In the genomic region with DNA sequence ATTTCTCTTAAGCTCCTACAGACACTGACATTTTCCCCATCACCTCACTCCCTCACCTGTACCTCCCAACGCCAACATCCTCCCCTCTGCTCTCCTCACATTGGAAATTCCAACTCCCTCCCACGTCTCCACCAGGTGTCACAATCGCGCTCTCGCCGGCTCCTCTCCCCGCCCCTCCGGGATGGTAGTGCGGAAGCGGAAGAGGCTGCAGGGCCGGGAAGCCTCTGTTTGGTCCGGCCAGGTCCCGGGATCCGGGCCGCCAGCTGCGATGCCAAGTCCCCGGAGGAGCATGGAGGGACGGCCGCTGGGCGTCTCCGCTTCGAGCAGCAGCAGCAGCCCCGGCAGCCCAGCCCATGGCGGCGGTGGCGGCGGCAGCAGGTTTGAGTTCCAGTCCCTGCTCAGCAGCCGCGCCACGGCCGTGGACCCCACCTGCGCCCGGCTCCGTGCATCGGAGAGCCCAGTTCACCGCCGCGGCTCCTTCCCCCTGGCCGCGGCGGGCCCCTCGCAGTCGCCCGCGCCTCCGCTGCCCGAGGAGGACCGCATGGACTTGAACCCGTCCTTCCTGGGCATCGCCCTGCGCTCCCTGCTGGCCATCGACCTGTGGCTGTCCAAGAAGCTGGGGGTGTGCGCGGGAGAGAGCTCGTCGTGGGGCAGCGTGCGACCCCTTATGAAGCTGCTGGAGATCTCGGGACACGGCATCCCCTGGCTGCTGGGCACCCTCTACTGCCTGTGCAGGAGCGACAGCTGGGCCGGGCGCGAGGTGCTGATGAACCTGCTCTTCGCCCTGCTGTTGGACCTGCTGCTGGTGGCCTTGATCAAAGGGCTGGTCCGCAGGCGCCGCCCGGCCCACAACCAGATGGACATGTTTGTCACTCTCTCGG, we compare ENCODE assay signal across 8 cellular contexts. TPM values are rescaled to one million over a fixed set of nuclear protein-coding genes. Genes with fewer than 3 reads are reported as not detected.
A peak's percentile ranks its signal among the peaks of the same experiment; 100 is the strongest.
DNase-seq lines count a peak whose midpoint lies in the region; ATAC-seq and TF ChIP-seq lines count a peak whose summit lies in the region.

Gene PLPP6, plus strand, starts transcription at position 187 of the 881 bp plus-strand sequence. Its CDS starts 82 bp downstream, at position 269.

- H3K27ac ChIP-seq in Karpas-422 (ENCODE audit: low read length), result no peak within 1 kb of the TSS
- peak within 1 kb of the TSS; percentile 65 for H3K27ac ChIP-seq in subcutaneous abdominal adipose tissue (ENCODE audit: low read depth, low read length)

- H3K36me3 ChIP-seq in Karpas-422 (ENCODE audit: insufficient read depth, low read length) (no peaks in the 10 kb centered on the region), subcutaneous abdominal adipose tissue (ENCODE audit: control insufficient read depth in 5 of 5, insufficient read depth in 5 of 5, low read length in 5 of 5) (no peaks in the 10 kb centered on the region)

- peak within 1 kb of the TSS; percentile 87 for H3K4me3 Mint-ChIP-seq in nephron progenitor cell

- H3K4me2 ChIP-seq in Karpas-422 (ENCODE audit: low read depth, low read length, poor library complexity, severe bottlenecking), result peak within 1 kb of the TSS; percentile 76

- peaks cover 3% of the 10 kb centered on the region for H3K9me3 Mint-ChIP-seq in nephron progenitor cell

- peak within 1 kb of the TSS; percentile 80 for H2AFZ ChIP-seq in Karpas-422 (ENCODE audit: low read length)

- no peaks in the 10 kb centered on the region for H3K9me2 ChIP-seq in Karpas-422 (replicated peaks; ENCODE audit: insufficient read depth, low read length)

- H4K20me1 ChIP-seq in Karpas-422 (ENCODE audit: insufficient read depth, low read depth, low read length), result no peaks in the 10 kb centered on the region; the same call in 1 of the 2 replicates

- H3K79me2 ChIP-seq in Karpas-422 (ENCODE audit: low read length), result no peaks in the 10 kb centered on the region

- peaks cover 16% of the 10 kb centered on the region for H3K27me3 Mint-ChIP-seq in nephron progenitor cell (ENCODE audit: low read depth, poor library complexity)

- H3K27me3 ChIP-seq in Karpas-422 (ENCODE audit: low read length) (no peaks in the 10 kb centered on the region), subcutaneous abdominal adipose tissue (ENCODE audit: control insufficient read depth in 5 of 5, insufficient read depth in 4 of 5, low read length in 5 of 5) (no peaks in the 10 kb centered on the region)

- TF ChIP-seq CTCF in fibroblast of the aortic adventitia (IDR thresholded peaks at IDR 0.05; ENCODE audit: insufficient read depth, low read length) (peak; percentile 63), nephron progenitor cell (IDR thresholded peaks at IDR 0.05) (peak; percentile 22)

- H3K27ac Mint-ChIP-seq in nephron progenitor cell, result no peak within 1 kb of the TSS

- H3K36me3 Mint-ChIP-seq in nephron progenitor cell (ENCODE audit: low read depth), result no peaks in the 10 kb centered on the region

- H3K4me3 ChIP-seq in Karpas-422 (ENCODE audit: low read length) (peak within 1 kb of the TSS; percentile 79), fibroblast of the aortic adventitia (ENCODE audit: low read depth, low read length) (peak within 1 kb of the TSS; percentile 79), subcutaneous abdominal adipose tissue (ENCODE audit: low read depth in 1 of 5, low read length in 5 of 5) (peak within 1 kb of the TSS; percentile 64 to 79 (median 73))

- peak; percentile 89 for ATAC-seq in GM21825 (IDR thresholded peaks at IDR 0.05; ENCODE audit: unreplicated experiment)

- H3K9me3 ChIP-seq in Karpas-422 (ENCODE audit: low read length) (no peaks in the 10 kb centered on the region), subcutaneous abdominal adipose tissue (ENCODE audit: control insufficient read depth in 5 of 5, low read length in 5 of 5) (no peaks in the 10 kb centered on the region)

- H3K4me1 Mint-ChIP-seq in nephron progenitor cell, result peaks cover 54% of the 10 kb centered on the region

- peaks cover 47% of the 10 kb centered on the region for H3K4me1 ChIP-seq in Karpas-422 (ENCODE audit: low read length)
- H3K4me1 ChIP-seq in subcutaneous abdominal adipose tissue (ENCODE audit: control insufficient read depth in 5 of 5, insufficient read depth in 5 of 5, low read length in 5 of 5), result peaks cover 4 to 47% (median 43%) of the 10 kb centered on the region in 5 donors

- peak within 1 kb of the TSS; percentile 81 for H3K9ac ChIP-seq in Karpas-422 (ENCODE audit: low read length)
- H3K9ac ChIP-seq in subcutaneous abdominal adipose tissue (ENCODE audit: low read length in 5 of 5), result peak within 1 kb of the TSS; percentile 48 to 81 (median 77)

- DNase-seq in ELR (ENCODE audit: low read depth), result peak; percentile 89
- DNase-seq in Karpas-422, result peak; percentile 89
- peak; percentile 76 for DNase-seq in RPMI7951 (ENCODE audit: low read depth)
- DNase-seq in activated gamma-delta T cell (lab: John Stamatoyannopoulos, UW), result peak; percentile 62
- DNase-seq in fibroblast of the aortic adventitia (ENCODE audit: low read depth), result peak; percentile 73
- DNase-seq in nephron progenitor cell, result peak; percentile 80

RNA-seq across cellular contexts. Expression of gene PLPP6, which starts in this region (rescaled TPM):
- 8.9 and 13.1 TPM in 2 replicates for total RNA-seq in Karpas-422 (2014; rRNA removed; shearing (Covaris generic); ENCODE audit: low replicate concordance)
- 5.4 and 5.5 TPM in 2 replicates for total RNA-seq in RPMI7951 (2014; rRNA removed; shearing (Covaris generic))
- total RNA-seq in fibroblast of the aortic adventitia (ENCODE audit: low replicate concordance), result 4.6 and 8.8 TPM in 2 replicates
